Comparison of ENCODE assay signal across 1 cellular context in the genomic region with DNA sequence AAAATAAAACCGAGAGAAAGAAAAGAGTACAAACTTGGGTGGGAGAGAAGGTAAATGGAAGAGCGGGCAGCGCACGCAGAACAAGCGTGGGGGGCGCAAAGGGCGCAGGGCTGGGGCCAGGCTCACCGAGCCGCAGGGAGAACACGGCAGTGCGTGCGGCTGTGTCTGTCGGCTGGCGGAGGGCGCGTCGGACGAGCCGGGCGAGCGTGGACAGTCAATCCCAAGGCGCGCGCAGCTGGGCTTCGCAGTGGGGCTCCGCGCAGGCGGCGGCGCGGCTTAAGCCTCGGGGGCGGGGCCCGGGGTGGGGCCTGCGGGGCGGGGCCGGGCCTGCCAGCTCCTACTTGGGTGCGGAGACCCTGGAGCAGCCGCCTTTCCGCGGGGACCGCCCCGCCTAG.
TF ChIP-seq lines count a peak whose summit lies in the region.

A gene with protein sequence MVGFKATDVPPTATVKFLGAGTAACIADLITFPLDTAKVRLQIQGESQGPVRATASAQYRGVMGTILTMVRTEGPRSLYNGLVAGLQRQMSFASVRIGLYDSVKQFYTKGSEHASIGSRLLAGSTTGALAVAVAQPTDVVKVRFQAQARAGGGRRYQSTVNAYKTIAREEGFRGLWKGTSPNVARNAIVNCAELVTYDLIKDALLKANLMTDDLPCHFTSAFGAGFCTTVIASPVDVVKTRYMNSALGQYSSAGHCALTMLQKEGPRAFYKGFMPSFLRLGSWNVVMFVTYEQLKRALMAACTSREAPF (minus strand): TSS at position 249 of the 395 bp plus-strand sequence. CDS start 4,465 bp downstream, outside the sequence.

TF ChIP-seq in HEK293, 187 proteins besides CTCF, POLR2A, EP300 and RAD21 (continued from another document):
- TF ChIP-seq, protein P1, sequence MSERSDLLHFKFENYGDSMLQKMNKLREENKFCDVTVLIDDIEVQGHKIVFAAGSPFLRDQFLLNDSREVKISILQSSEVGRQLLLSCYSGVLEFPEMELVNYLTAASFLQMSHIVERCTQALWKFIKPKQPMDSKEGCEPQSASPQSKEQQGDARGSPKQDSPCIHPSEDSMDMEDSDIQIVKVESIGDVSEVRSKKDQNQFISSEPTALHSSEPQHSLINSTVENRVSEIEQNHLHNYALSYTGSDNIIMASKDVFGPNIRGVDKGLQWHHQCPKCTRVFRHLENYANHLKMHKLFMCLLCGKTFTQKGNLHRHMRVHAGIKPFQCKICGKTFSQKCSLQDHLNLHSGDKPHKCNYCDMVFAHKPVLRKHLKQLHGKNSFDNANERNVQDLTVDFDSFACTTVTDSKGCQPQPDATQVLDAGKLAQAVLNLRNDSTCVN (tag by site-specific recombination; optimal IDR thresholded peaks at IDR 0.05) = peak; percentile 42
- TF ChIP-seq ZNF48 (tag by site-specific recombination; IDR thresholded peaks at IDR 0.05) (no peak), KLF1 (tag by site-specific recombination; IDR thresholded peaks at IDR 0.05) (no peak), ZNF214 (tag by site-specific recombination; IDR thresholded peaks at IDR 0.05; ENCODE audit: borderline replicate concordance) (no peak), ZNF571 (tag by site-specific recombination; IDR thresholded peaks at IDR 0.05) (no peak), ZNF621 (tag by site-specific recombination; IDR thresholded peaks at IDR 0.05) (no peak), ZBTB48 (tag by site-specific recombination; IDR thresholded peaks at IDR 0.05) (no peak), ZNF266 (tag by site-specific recombination; IDR thresholded peaks at IDR 0.05; ENCODE audit: low read depth) (no peak), KLF7 (tag by site-specific recombination; IDR thresholded peaks at IDR 0.05; ENCODE audit: borderline replicate concordance) (no peak), SCRT2 (tag by site-specific recombination; IDR thresholded peaks at IDR 0.05) (no peak), ZNF19 (tag by site-specific recombination; IDR thresholded peaks at IDR 0.05; ENCODE audit: low read depth) (no peak)
- TF ChIP-seq, protein P2, sequence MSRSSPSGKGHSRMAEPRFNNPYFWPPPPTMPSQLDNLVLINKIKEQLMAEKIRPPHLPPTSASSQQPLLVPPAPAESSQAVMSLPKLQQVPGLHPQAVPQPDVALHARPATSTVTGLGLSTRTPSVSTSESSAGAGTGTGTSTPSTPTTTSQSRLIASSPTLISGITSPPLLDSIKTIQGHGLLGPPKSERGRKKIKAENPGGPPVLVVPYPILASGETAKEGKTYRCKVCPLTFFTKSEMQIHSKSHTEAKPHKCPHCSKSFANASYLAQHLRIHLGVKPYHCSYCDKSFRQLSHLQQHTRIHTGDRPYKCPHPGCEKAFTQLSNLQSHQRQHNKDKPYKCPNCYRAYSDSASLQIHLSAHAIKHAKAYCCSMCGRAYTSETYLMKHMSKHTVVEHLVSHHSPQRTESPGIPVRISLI (tag by site-specific recombination; IDR thresholded peaks at IDR 0.05) = no peak
- TF ChIP-seq, protein P3, sequence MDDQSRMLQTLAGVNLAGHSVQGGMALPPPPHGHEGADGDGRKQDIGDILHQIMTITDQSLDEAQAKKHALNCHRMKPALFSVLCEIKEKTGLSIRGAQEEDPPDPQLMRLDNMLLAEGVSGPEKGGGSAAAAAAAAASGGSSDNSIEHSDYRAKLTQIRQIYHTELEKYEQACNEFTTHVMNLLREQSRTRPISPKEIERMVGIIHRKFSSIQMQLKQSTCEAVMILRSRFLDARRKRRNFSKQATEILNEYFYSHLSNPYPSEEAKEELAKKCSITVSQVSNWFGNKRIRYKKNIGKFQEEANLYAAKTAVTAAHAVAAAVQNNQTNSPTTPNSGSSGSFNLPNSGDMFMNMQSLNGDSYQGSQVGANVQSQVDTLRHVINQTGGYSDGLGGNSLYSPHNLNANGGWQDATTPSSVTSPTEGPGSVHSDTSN (CRISPR knock-in tag; IDR thresholded peaks at IDR 0.05) = no peak
